6 cellular contexts compared by ENCODE assay signal in genomic region chr19:5780916-5781315, GRCh38. TPM values are rescaled to one million over a fixed set of nuclear protein-coding genes. Genes with fewer than 3 reads are reported as not detected.
"Had no signal": no experiment of that assay in that cellular context is flagged by ENCODE, and none has a peak within 500 bp of the region (broad histone marks: within the 10 kb centered on the region; RNA-seq: fewer than 3 reads in every experiment).

No MANE protein-coding gene starts in this region.

RNA-seq across cellular contexts. Expression of gene PRR22, which starts 3.6 kb away (rescaled TPM):
- total RNA-seq: GM23248 had no signal

RNA-seq across cellular contexts. Expression of gene NRTN, which starts 24.0 kb away (rescaled TPM):
- total RNA-seq: GM23248, HFFc6 had no signal
- polyA plus RNA-seq: GM23248 had no signal

RNA-seq across cellular contexts. Expression of gene FUT6, which starts 58.6 kb away (rescaled TPM):
- total RNA-seq: GM23248, GM23338, H1, H4, H7, HFFc6 had no signal
- polyA plus RNA-seq: GM23248, GM23338, H1 had no signal
